ENCODE assay signal across 1 cellular context in the genomic region with DNA sequence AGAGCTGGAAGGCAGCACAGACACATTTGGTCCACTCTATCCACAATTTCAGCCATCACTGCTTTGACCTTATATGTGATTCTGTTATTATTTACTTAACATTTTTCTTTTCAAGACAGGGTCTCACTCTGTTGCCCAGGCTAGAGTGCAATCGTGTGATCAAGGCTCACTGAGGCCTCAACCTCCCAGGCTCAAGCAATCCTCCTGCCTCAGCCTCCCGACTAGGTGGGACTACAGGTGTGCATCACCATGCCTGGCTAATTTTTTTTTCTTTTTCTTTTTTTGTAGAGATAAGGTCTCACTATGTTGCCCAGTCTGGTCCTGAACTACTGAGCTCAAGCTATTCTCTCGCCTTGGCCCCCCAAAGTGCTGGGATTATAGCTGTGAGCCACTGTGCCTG.
TF ChIP-seq lines count a peak whose summit lies in the region.

No MANE protein-coding gene starts in this region.

TF ChIP-seq in K562, 482 proteins besides CTCF, POLR2A, EP300 and RAD21:
- TF ChIP-seq NFRKB (IDR thresholded peaks at IDR 0.05; ENCODE audit: low read depth) (no peak), ZBTB8A (IDR thresholded peaks at IDR 0.05; ENCODE audit: partially characterized antibody) (no peak), POLR2H (tag; IDR thresholded peaks at IDR 0.05; ENCODE audit: low read depth) (0 out of 2 replicates have a peak, but pooled peaks have one; percentile 24), ZNF121 (CRISPR knock-in tag; conservative IDR thresholded peaks at IDR 0.05) (peak; percentile 71)
- TF ChIP-seq, protein P1, sequence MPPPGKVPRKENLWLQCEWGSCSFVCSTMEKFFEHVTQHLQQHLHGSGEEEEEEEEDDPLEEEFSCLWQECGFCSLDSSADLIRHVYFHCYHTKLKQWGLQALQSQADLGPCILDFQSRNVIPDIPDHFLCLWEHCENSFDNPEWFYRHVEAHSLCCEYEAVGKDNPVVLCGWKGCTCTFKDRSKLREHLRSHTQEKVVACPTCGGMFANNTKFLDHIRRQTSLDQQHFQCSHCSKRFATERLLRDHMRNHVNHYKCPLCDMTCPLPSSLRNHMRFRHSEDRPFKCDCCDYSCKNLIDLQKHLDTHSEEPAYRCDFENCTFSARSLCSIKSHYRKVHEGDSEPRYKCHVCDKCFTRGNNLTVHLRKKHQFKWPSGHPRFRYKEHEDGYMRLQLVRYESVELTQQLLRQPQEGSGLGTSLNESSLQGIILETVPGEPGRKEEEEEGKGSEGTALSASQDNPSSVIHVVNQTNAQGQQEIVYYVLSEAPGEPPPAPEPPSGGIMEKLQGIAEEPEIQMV (tag; conservative IDR thresholded peaks at IDR 0.05; ENCODE audit: low read depth) = no peak
